In the genomic region with DNA sequence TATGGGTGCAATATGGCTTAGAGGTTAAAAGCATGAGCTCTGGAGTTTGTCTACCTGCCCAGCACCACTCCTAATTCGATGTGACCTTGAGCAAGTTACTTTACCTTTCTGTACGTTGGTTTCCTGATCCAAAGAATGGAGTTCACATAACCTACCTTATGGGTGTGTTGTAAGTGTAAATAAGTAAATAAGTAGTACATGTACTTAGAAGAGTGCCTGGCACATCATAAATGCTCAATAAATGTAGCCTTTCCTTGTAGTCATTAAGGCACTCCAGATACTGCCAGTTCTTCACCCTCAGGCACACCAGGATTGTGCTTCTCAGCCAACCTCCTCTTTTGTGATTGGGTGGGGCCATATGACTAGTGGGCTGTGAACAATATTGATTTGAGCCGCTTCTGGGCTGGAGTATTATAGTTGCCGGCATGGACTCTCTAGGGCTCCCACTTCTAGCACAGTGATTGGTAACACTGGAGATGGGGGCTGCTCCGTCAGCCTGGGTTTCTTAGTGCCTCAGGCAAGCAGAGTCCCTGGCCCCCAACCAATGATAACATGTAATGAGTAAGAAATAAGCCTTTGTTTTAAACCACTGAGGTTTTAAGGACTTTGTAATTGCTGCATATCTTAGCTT, we compare ENCODE assay signal across 1 cellular context.
TF ChIP-seq lines count a peak whose summit lies in the region.

No MANE protein-coding gene starts in this region.

TF ChIP-seq in IMR-90, 13 proteins besides CTCF, POLR2A, EP300 and RAD21:
- TF ChIP-seq MAZ (IDR thresholded peaks at IDR 0.05; ENCODE audit: borderline replicate concordance, low read depth, low read length) (no peak), SMC3 (IDR thresholded peaks at IDR 0.05; ENCODE audit: low read depth, low read length) (no peak), RFX5 (IDR thresholded peaks at IDR 0.05; ENCODE audit: low read depth, low read length) (no peak), USF2 (IDR thresholded peaks at IDR 0.05; ENCODE audit: low read depth, low read length) (no peak), CEBPB (IDR thresholded peaks at IDR 0.05; ENCODE audit: low read depth, low read length) (no peak), NFE2L2 (IDR thresholded peaks at IDR 0.05; ENCODE audit: low read depth, low read length) (no peak), MXI1 (IDR thresholded peaks at IDR 0.05; ENCODE audit: borderline replicate concordance, low read depth, low read length) (no peak), BHLHE40 (IDR thresholded peaks at IDR 0.05; ENCODE audit: low read depth, low read length) (no peak), CHD1 (IDR thresholded peaks at IDR 0.05; ENCODE audit: low read depth, low read length) (no peak), RCOR1 (IDR thresholded peaks at IDR 0.05; ENCODE audit: insufficient replicate concordance, low read length) (no peak), MAFK (IDR thresholded peaks at IDR 0.05; ENCODE audit: low read depth, low read length) (no peak), FOS (IDR thresholded peaks at IDR 0.05; ENCODE audit: low read depth, low read length) (no peak)
- TF ChIP-seq, protein P1, sequence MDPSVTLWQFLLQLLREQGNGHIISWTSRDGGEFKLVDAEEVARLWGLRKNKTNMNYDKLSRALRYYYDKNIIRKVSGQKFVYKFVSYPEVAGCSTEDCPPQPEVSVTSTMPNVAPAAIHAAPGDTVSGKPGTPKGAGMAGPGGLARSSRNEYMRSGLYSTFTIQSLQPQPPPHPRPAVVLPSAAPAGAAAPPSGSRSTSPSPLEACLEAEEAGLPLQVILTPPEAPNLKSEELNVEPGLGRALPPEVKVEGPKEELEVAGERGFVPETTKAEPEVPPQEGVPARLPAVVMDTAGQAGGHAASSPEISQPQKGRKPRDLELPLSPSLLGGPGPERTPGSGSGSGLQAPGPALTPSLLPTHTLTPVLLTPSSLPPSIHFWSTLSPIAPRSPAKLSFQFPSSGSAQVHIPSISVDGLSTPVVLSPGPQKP (IDR thresholded peaks at IDR 0.05; ENCODE audit: borderline replicate concordance, low read depth, low read length) = no peak
TF ChIP-seq in IMR-90: peak in this region for 0.
